ENCODE assay signal across 8 cellular contexts in the genomic region with DNA sequence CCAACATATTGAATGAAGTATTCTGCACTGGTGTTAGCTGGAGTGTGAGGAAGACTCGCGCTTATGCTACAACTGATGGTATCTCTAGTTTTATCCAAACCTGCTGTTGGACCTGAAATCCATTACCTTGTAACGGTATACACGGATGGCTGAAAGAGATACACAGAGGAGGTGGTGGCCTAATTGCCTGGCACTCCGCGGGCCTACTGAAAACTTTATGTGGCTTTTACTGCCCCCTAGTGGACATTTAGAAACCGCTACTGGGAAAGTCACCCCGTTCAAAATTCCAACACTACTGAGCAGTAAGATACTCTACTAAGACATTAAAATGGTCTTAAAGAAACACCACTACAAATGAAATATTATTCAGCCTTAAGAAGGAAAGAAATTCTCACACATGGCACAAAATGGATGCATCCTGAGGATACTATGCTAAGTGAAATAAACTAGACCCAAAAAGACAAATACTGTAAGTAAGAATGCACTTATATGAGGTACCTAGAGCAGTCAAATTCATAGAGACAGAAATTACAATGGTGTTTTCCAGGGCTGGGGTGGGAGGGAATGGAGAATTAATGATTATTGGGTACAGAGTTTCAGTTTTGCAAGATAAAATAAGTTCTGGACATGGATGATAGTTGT.
DNase-seq lines count a peak whose midpoint lies in the region; ATAC-seq and TF ChIP-seq lines count a peak whose summit lies in the region.

No MANE protein-coding gene starts in this region.

- H3K27me3 Mint-ChIP-seq in Calu3 (ENCODE audit: unreplicated experiment): no peaks in the 10 kb centered on the region

- H3K4me3 ChIP-seq in epithelial cell of esophagus (ENCODE audit: low read length): no peak overlapping the region

- no TSS peak for BruUV-seq in Calu3 (replicated peaks; lab: Mats Ljungman, UMichigan)

- peaks cover 8% of the 10 kb centered on the region for H3K4me1 Mint-ChIP-seq in Calu3 (ENCODE audit: low read depth, unreplicated experiment)

- H3K36me3 Mint-ChIP-seq in Calu3 (ENCODE audit: insufficient read depth, unreplicated experiment): peaks cover 4% of the 10 kb centered on the region

- CTCF ChIA-PET in Calu3 (lab: Charles Lee): no interaction called here

- no peaks in the 10 kb centered on the region for H3K9me3 Mint-ChIP-seq in Calu3 (ENCODE audit: low read depth, unreplicated experiment)

- peak; percentile 43 for TF ChIP-seq CTCF in Calu3 (IDR thresholded peaks at IDR 0.05; ENCODE audit: unreplicated experiment)
- peak; percentile 71 for TF ChIP-seq CTCF in epithelial cell of esophagus (IDR thresholded peaks at IDR 0.05; ENCODE audit: insufficient read depth, low read depth, low read length, missing control alignments)

- ATAC-seq in GM19397 (IDR thresholded peaks at IDR 0.05; ENCODE audit: unreplicated experiment): no peak

- DNase-seq in Calu3 (peak; percentile 38), HCEC 1CT (peak; percentile 66), NCI-H345 (lab: John Stamatoyannopoulos, UW) (peak; percentile 72), epithelial cell of esophagus (ENCODE audit: low read depth) (peak; percentile 79), myocyte (ENCODE audit: low read depth) (peak; percentile 86), substantia nigra (lab: John Stamatoyannopoulos, UW) (peak in 30 of 49 donors; percentile 13 to 83 (median 42))
- DNase-seq in activated CD4-positive, alpha-beta T cell treated with anti-CD3 and anti-CD28 coated beads, Interleukin-2, amount 50 U/mL, for 48 hours: peak; percentile 18 to 27

- no peak overlapping the region for H3K27ac ChIP-seq in substantia nigra (ENCODE audit: low read depth, low read length, poor library complexity, severe bottlenecking)

- H3K4me3 Mint-ChIP-seq in Calu3 (ENCODE audit: low read depth, unreplicated experiment): no peak overlapping the region

- H3K27ac Mint-ChIP-seq in Calu3 (ENCODE audit: unreplicated experiment): no peak overlapping the region

- intact Hi-C loops in Calu3 (cut with micrococcal nuclease; ENCODE audit: unreplicated experiment): loop anchor here (1.0 to 10.0 kb wide), 4 partner anchors 248 to 448 kb away; no protein-coding TSS in a partner anchor

Comparison
In these comparisons a context has a peak if more than half of its experiments do, and no peak if none do; other contexts are left out.
1. DNase-seq: peak in every context shown above with its lines; median percentile 86 in myocyte; 79 in epithelial cell of esophagus; 72 in NCI-H345; 66 in HCEC 1CT; 42 in substantia nigra; 38 in Calu3; 22 in activated CD4-positive, alpha-beta T cell treated with anti-CD3 and anti-CD28 coated beads, Interleukin-2, amount 50 U/mL, for 48 hours.